Comparison of ENCODE assay signal across 1 cellular context in the genomic region with DNA sequence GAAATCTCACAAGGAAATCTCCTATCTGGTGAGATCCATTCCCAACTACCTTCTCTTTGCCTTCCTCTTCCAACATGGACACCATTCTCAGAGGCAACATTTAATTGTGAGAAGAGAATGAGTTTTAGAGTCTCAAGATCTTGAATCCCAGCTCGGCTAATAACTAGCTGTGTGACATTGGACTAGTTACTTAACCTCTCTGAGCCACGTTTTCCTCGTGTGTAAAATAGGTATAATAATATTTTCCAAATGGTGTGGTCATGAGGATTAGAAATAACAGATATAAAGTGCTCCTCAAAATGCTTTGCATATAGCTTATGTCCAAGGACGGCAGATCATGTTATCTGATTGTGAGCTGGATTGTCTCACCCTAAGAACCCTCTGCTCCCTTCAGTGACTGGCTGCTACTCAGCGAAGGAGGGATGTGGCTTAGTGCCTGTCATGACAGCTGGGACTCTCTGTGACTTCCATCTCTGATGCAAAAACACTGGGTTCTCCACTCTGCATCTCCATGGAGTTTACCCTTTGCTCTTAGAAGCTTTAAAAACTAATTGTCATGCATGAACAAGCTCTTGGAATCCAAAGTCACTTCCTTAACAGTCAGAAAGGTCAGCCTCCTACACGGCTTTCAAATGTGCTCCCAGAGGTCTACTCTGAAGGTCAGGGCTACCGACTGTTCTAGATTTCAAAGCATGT.
TF ChIP-seq lines count a peak whose summit lies in the region.

No MANE protein-coding gene starts in this region.

TF ChIP-seq in K562, 482 proteins besides CTCF, POLR2A, EP300 and RAD21:
- TF ChIP-seq ZFP36 (IDR thresholded peaks at IDR 0.05; ENCODE audit: low read depth, low read length, partially characterized antibody), result peak; percentile 74
- peak; percentile 65 for TF ChIP-seq BCOR (IDR thresholded peaks at IDR 0.05)
- TF ChIP-seq RBM25 (IDR thresholded peaks at IDR 0.05; ENCODE audit: low read depth, low read length, severe bottlenecking), result peak; percentile 87
- no peak for TF ChIP-seq ZNF778 (CRISPR knock-in tag; IDR thresholded peaks at IDR 0.05)
- 0 out of 4 replicates have a peak, but pooled peaks of 1 of the 2 experiments have one; percentile 15 for TF ChIP-seq KDM1A (IDR thresholded peaks at IDR 0.05)
